9 cellular contexts compared by ENCODE assay signal in genomic region chr11:61162092-61162935, GRCh38. TPM values are rescaled to one million over a fixed set of nuclear protein-coding genes. Genes with fewer than 3 reads are reported as not detected.
A peak's percentile ranks its signal among the peaks of the same experiment; 100 is the strongest.
DNase-seq lines count a peak whose midpoint lies in the region; ATAC-seq and TF ChIP-seq lines count a peak whose summit lies in the region.
"Had no signal": no experiment of that assay in that cellular context is flagged by ENCODE, and none has a peak within 500 bp of the region (broad histone marks: within the 10 kb centered on the region; RNA-seq: fewer than 3 reads in every experiment).

No MANE protein-coding gene starts in this region.

- TF ChIP-seq CTCF in Calu3 (IDR thresholded peaks at IDR 0.05; ENCODE audit: unreplicated experiment) (no peak), dorsolateral prefrontal cortex (IDR thresholded peaks at IDR 0.05 in 54 of 56, conservative IDR thresholded peaks at IDR 0.05 in 2 of 56; ENCODE audit: low read depth in 1 of 56, partially characterized antibody in 56 of 56) (no peak), vagina (IDR thresholded peaks at IDR 0.05) (no peak)

- H3K27me3 Mint-ChIP-seq in Calu3 (ENCODE audit: unreplicated experiment), result no peaks in the 10 kb centered on the region

- H3K27me3 ChIP-seq in dorsolateral prefrontal cortex (no peaks in the 10 kb centered on the region), mucosa of stomach (ENCODE audit: control insufficient read depth, insufficient read depth, low read length) (no peaks in the 10 kb centered on the region), vagina (no peaks in the 10 kb centered on the region)

- TF ChIP-seq POLR2A in vagina (IDR thresholded peaks at IDR 0.05), result no peak

- peak overlapping the region; percentile 62 to 99 (median 96) for H3K27ac ChIP-seq in dorsolateral prefrontal cortex
- H3K27ac ChIP-seq in vagina, result peak overlapping the region; percentile 98

- H3K4me3 ChIP-seq in dorsolateral prefrontal cortex (peak overlapping the region; percentile 63 to 98 (median 83)), mucosa of stomach (ENCODE audit: low read length) (peak overlapping the region; percentile 59), vagina (peak overlapping the region; percentile 71 to 85)

- peaks cover 35% of the 10 kb centered on the region for H3K4me1 ChIP-seq in mucosa of stomach (ENCODE audit: control insufficient read depth, insufficient read depth, low read length)
- H3K4me1 ChIP-seq in vagina, result peaks cover 45% of the 10 kb centered on the region

- H3K4me1 Mint-ChIP-seq in Calu3 (ENCODE audit: low read depth, unreplicated experiment), result peaks cover 20% of the 10 kb centered on the region

- CTCF ChIA-PET in Calu3 (lab: Charles Lee), result interaction anchor here (0.7 to 1.0 kb wide), 4 partner anchors 9 to 310 kb away, joined by 3 to 6 read pairs (median 3); no protein-coding TSS in a partner anchor

- no peak for ATAC-seq in HG03280 (IDR thresholded peaks at IDR 0.05; ENCODE audit: unreplicated experiment)

- intact Hi-C loops in Calu3 (cut with micrococcal nuclease; ENCODE audit: unreplicated experiment), result no loop called here
- intact Hi-C loops in dorsolateral prefrontal cortex (cut with DNase I), result loop anchor here (5.0 to 10.0 kb wide), 3 partner anchors 202 to 250 kb away; partner anchors contain the start of genes CYB561A3 (in 1 of the 2), TMEM109 (in 1 of the 2), TMEM132A (in 1 of the 2) and TMEM138 (in 1 of the 2)
- intact Hi-C loops in vagina (cut with DNase I), result no loop called here

- H3K36me3 ChIP-seq in mucosa of stomach (ENCODE audit: control insufficient read depth, insufficient read depth, low read length), result no peaks in the 10 kb centered on the region
- no peaks in the 10 kb centered on the region for H3K36me3 ChIP-seq in vagina

- no peak for DNase-seq in Calu3
- DNase-seq in HuH-7.5 (ENCODE audit: low spot score), result peak; percentile 64
- peak; percentile 80 for DNase-seq in SIG-M5 treated with dmso at 0.1 percent for 504 hours (lab: John Stamatoyannopoulos, UW; ENCODE audit: unreplicated experiment)
- DNase-seq in dorsolateral prefrontal cortex, result peak in 7 of 10 donors; percentile 36 to 79 (median 56)
- no peak for DNase-seq in vagina (ENCODE audit: extremely low spot score in 2 of 2)
- no peak for DNase-seq in mucosa of gallbladder (ENCODE audit: low spot score)

- H3K36me3 Mint-ChIP-seq in Calu3 (ENCODE audit: insufficient read depth, unreplicated experiment), result peaks cover 37% of the 10 kb centered on the region

- H3K9me3 ChIP-seq in mucosa of stomach (ENCODE audit: control insufficient read depth, low read length) (no peaks in the 10 kb centered on the region), vagina (no peaks in the 10 kb centered on the region)

- H3K9me3 Mint-ChIP-seq in Calu3 (ENCODE audit: low read depth, unreplicated experiment), result peaks cover 2% of the 10 kb centered on the region

- TSS peak; percentile 69 for BruUV-seq in Calu3 (replicated peaks; lab: Mats Ljungman, UMichigan)

- peak overlapping the region; percentile 96 for H3K27ac Mint-ChIP-seq in Calu3 (ENCODE audit: unreplicated experiment)

- H3K9ac ChIP-seq in mucosa of stomach (ENCODE audit: low read length), result peak overlapping the region; percentile 76

- peak overlapping the region; percentile 92 for H3K4me3 Mint-ChIP-seq in Calu3 (ENCODE audit: low read depth, unreplicated experiment)

RNA-seq across cellular contexts. Expression of gene VPS37C, which starts 1.1 kb away (rescaled TPM):
- total RNA-seq in Calu3 (2022) (22.7 TPM in 2 replicates), dorsolateral prefrontal cortex (10 to 100 TPM; 15.7 to 30.0 (median 20.6) TPM), vagina (15.7 TPM), mucosa of gallbladder (34.5 TPM)

RNA-seq across cellular contexts. Expression of gene PGA3, which starts 41.0 kb away (rescaled TPM):
- total RNA-seq in Calu3 (2022) (not detected in 2 replicates), dorsolateral prefrontal cortex (1 to 10 TPM in 13 of 120 experiments, under 1 TPM in 17, not detected in 90; 0.37 to 3.1 (median 0.84) TPM), vagina (2.5 TPM), mucosa of gallbladder (0.26 TPM)
- total RNA-seq: T-helper 2 cell treated with Interferon-gamma antibody and Interleukin-4, amounts not matched to agents 100 ng/mL and 5 ng/mL, for 36 hours had no signal

RNA-seq across cellular contexts. Expression of gene PGA4, which starts 59.8 kb away (rescaled TPM):
- total RNA-seq in Calu3 (2022) (not detected in 2 replicates), dorsolateral prefrontal cortex (1 to 10 TPM in 12 of 120 experiments, under 1 TPM in 18, not detected in 90; 0.24 to 2.9 (median 0.58) TPM), vagina (7.6 TPM), mucosa of gallbladder (not detected)
- total RNA-seq: T-helper 2 cell treated with Interferon-gamma antibody and Interleukin-4, amounts not matched to agents 100 ng/mL and 5 ng/mL, for 36 hours had no signal

Comparison
In these comparisons a context has a peak if more than half of its experiments do, and no peak if none do; other contexts are left out.
1. DNase-seq: peak in HuH-7.5 (single experiment), SIG-M5 treated with dmso at 0.1 percent for 504 hours (single experiment) and dorsolateral prefrontal cortex (7 of 10); none in Calu3 (single experiment), vagina (0 of 2) and mucosa of gallbladder (single experiment).
2. intact Hi-C loops: an anchor here in dorsolateral prefrontal cortex (5.0 to 10.0 kb wide); none called in Calu3 and vagina.
3. Peak in every context shown above with its lines, with median percentiles within 50 percentile points of each other: H3K4me3 ChIP-seq.